Comparison of ENCODE assay signal across 8 cellular contexts in genomic region chr19:17932485-17933338, GRCh38. TPM values are rescaled to one million over a fixed set of nuclear protein-coding genes. Genes with fewer than 3 reads are reported as not detected.
DNase-seq lines count a peak whose midpoint lies in the region; FAIRE-seq and TF ChIP-seq lines count a peak whose summit lies in the region.

Gene CCDC124 (plus strand): TSS chr19:17933015. CDS start chr19:17936421, 3,406 bp downstream.

- no peaks in the 10 kb centered on the region for H3K27me3 ChIP-seq in neural progenitor cell
- H3K27me3 ChIP-seq in stomach smooth muscle (ENCODE audit: control insufficient read depth in 1 of 2, insufficient read depth in 2 of 2, low read length in 2 of 2): no peaks in the 10 kb centered on the region

- peak within 1 kb of the TSS; percentile 99 for H3K27ac Mint-ChIP-seq in neural progenitor cell

- peak within 1 kb of the TSS; percentile 82 for H3K4me2 ChIP-seq in neural progenitor cell

- H3K9me3 Mint-ChIP-seq in neural progenitor cell: no peaks in the 10 kb centered on the region

- peak within 1 kb of the TSS; percentile 82 for H3K27ac ChIP-seq in neural progenitor cell
- H3K27ac ChIP-seq in stomach smooth muscle (ENCODE audit: low read length): peak within 1 kb of the TSS; percentile 90

- FAIRE-seq in H54 (lab: Jason Lieb, UNC): no peak

- peaks cover 22% of the 10 kb centered on the region for H3K79me2 ChIP-seq in neural progenitor cell (ENCODE audit: low read depth)

- H3K36me3 Mint-ChIP-seq in neural progenitor cell: no peaks in the 10 kb centered on the region

- peak within 1 kb of the TSS; percentile 95 for H3K4me3 ChIP-seq in fibroblast of villous mesenchyme (ENCODE audit: low read depth, low read length)
- peak within 1 kb of the TSS; percentile 83 for H3K4me3 ChIP-seq in neural progenitor cell
- peak within 1 kb of the TSS; percentile 92 to 96 for H3K4me3 ChIP-seq in stomach smooth muscle (ENCODE audit: low read length in 2 of 2)

- H3K27me3 Mint-ChIP-seq in neural progenitor cell (ENCODE audit: insufficient read depth, low read depth): peaks cover 16% of the 10 kb centered on the region

- H3K4me1 Mint-ChIP-seq in neural progenitor cell: peaks cover 13% of the 10 kb centered on the region

- peak within 1 kb of the TSS; percentile 93 for H3K4me3 Mint-ChIP-seq in neural progenitor cell

- peak; percentile 94 for DNase-seq in GDM1 (lab: John Stamatoyannopoulos, UW)
- peak; percentile 89 for DNase-seq in H54 (ENCODE audit: insufficient read length, low spot score)
- DNase-seq in LoVo (ENCODE audit: low spot score): peak; percentile 94
- peak; percentile 96 for DNase-seq in activated effector memory CD4-positive, alpha-beta T cell treated with anti-CD3 and anti-CD28 coated beads, Interleukin-2, amount 50 U/mL, for 16 hours
- peak; percentile 94 for DNase-seq in fibroblast of villous mesenchyme (ENCODE audit: low read depth)
- peak; percentile 97 for DNase-seq in neural progenitor cell (ENCODE audit: low spot score)

- H3K9me3 ChIP-seq in neural progenitor cell (ENCODE audit: low read depth): no peaks in the 10 kb centered on the region
- H3K9me3 ChIP-seq in stomach smooth muscle (ENCODE audit: control insufficient read depth in 2 of 2, low read length in 2 of 2): no peaks in the 10 kb centered on the region

- peak within 1 kb of the TSS; percentile 99 for H2AFZ ChIP-seq in neural progenitor cell (replicated peaks)

- H3K4me1 ChIP-seq in neural progenitor cell (peaks cover 8% of the 10 kb centered on the region), stomach smooth muscle (ENCODE audit: control insufficient read depth, insufficient read depth, low read length) (peaks cover 18% of the 10 kb centered on the region)

- TF ChIP-seq CTCF in fibroblast of villous mesenchyme (IDR thresholded peaks at IDR 0.05; ENCODE audit: insufficient read depth, low read depth, low read length) (peak; percentile 93), neural progenitor cell (IDR thresholded peaks at IDR 0.05) (peak; percentile 96)

- H3K9ac ChIP-seq in neural progenitor cell: peak within 1 kb of the TSS; percentile 66
- H3K9ac ChIP-seq in stomach smooth muscle (ENCODE audit: low read length in 2 of 2): peak within 1 kb of the TSS; percentile 88 to 90

- no peaks in the 10 kb centered on the region for H4K20me1 ChIP-seq in neural progenitor cell (ENCODE audit: low read depth)

- H3F3A ChIP-seq in neural progenitor cell (ENCODE audit: low read depth): peaks cover 13% of the 10 kb centered on the region

- TF ChIP-seq POLR2A in H54 (IDR thresholded peaks at IDR 0.05; ENCODE audit: low read depth, low read length) (peak; percentile 78), Raji (IDR thresholded peaks at IDR 0.05; ENCODE audit: insufficient read depth, low read depth, low read length) (peak; percentile 88)

- no peaks in the 10 kb centered on the region for H3K36me3 ChIP-seq in neural progenitor cell
- H3K36me3 ChIP-seq in stomach smooth muscle (ENCODE audit: control insufficient read depth in 2 of 2, insufficient read depth in 2 of 2, low read length in 2 of 2): peaks cover 0 to 3% of the 10 kb centered on the region in 2 donors

RNA-seq across cellular contexts. Expression of gene CCDC124, which starts in this region (rescaled TPM):
- 22.9 and 25.1 TPM in 2 replicates for total RNA-seq in fibroblast of villous mesenchyme
- 23.3 and 54.9 TPM in 2 replicates for total RNA-seq in neural progenitor cell (ENCODE audit: low replicate concordance)

Comparison
In these comparisons a context has a peak if more than half of its experiments do, and no peak if none do; other contexts are left out.
1. Peak in every context shown above with its lines: DNase-seq, H3K4me3 ChIP-seq and H3K27ac ChIP-seq.